ENCODE assay signal across 28 cellular contexts in the genomic region with DNA sequence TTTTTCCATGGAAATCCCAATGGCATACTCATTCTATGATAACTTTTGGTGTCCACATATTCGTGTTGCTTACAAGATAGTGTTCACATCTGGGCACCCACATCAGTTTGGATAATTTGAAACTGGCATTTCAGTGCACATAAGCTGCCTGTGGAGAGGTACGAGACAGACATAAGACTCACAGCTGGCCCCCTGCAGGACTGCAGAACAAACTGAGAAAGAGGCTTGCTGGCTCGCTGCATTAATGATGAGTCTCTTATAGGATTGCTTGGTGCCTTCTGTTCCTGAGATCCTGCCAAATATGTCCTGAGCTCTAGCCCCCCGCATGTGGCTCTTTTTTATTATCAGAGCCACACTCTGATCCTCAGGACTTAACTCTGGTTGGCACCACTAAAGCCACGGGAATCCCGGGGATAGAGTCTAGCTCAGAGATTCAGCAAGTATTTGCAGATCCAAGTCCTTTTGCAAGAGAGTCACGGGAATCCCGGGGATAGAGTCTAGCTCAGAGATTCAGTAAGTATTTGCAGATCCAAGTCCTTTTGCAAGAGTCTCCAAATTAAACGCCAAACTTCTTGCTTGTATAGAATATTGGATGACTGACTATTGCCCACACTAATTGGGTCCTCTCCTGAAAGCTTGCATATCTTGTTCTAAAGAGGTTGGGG. TPM values are rescaled to one million over a fixed set of nuclear protein-coding genes. Genes with fewer than 3 reads are reported as not detected.
"Had no signal": no experiment of that assay in that cellular context is flagged by ENCODE, and none has a peak within 500 bp of the region (broad histone marks: within the 10 kb centered on the region; RNA-seq: fewer than 3 reads in every experiment).

No MANE protein-coding gene starts in this region.

- H3K9me3 ChIP-seq: body of pancreas, neutrophil, ovary, prostate gland, right atrium auricular region, thyroid gland, upper lobe of right lung had no signal

- H3K4me3 Mint-ChIP-seq: activated CD4-positive, alpha-beta T cell treated with anti-CD3 and anti-CD28 coated beads, Interleukin-2, amount 10 ng/mL, durations not matched to agents 7 days and 5 days; activated CD8-positive, alpha-beta memory T cell treated with anti-CD3 and anti-CD28 coated beads, Interleukin-2, amount 10 ng/mL, durations not matched to agents 7 days and 5 days; activated CD8-positive, alpha-beta T cell treated with anti-CD3 and anti-CD28 coated beads for 36 hours; activated naive CD8-positive, alpha-beta T cell treated with anti-CD3 and anti-CD28 coated beads, Interleukin-2, amount 50 U/mL, for 24 hours; activated T-helper 1 cell treated with anti-CD3 and anti-CD28 coated beads, Interleukin-12 subunit alpha, Interleukin-12 subunit beta, Interleukin-2, Interleukin-4 antibody, amounts not matched to agents 30 ng/mL and 10 ng/mL and 1 ng/mL, durations not matched to agents 14 hours and 24 hours and 36 hours; natural killer cell treated with Interleukin-12 subunit alpha and Interleukin-12 subunit beta and Interleukin-15 and Interleukin-18, amount 100 ng/mL, for 72 hours; T-helper 2 cell treated with Interferon-gamma antibody and Interleukin-4, amounts not matched to agents 5 μg/mL and 100 μg/mL, for 36 hours had no signal

- DNase-seq: activated CD4-positive, alpha-beta T cell treated with anti-CD3 and anti-CD28 coated beads, Interleukin-2, amount 10 ng/mL, durations not matched to agents 7 days and 5 days; activated CD4-positive, CD25-positive, alpha-beta regulatory T cell treated with anti-CD3 and anti-CD28 coated beads, Interleukin-2, amount 50 U/mL, for 72 hours; activated CD8-positive, alpha-beta memory T cell treated with anti-CD3 and anti-CD28 coated beads, Interleukin-2, amount 10 ng/mL, durations not matched to agents 7 days and 5 days; activated CD8-positive, alpha-beta T cell treated with anti-CD3 and anti-CD28 coated beads for 36 hours; activated gamma-delta T cell; activated naive CD4-positive, alpha-beta T cell treated with anti-CD3 and anti-CD28 coated beads, Interleukin-2, amount 50 U/mL, for 16 hours; activated naive CD8-positive, alpha-beta T cell treated with anti-CD3 and anti-CD28 coated beads, Interleukin-2, amount 50 U/mL, for 24 hours; body of pancreas; cortex of kidney; foreskin melanocyte; left ventricle myocardium superior; mammary epithelial cell; midbrain; ovary; stimulated activated CD4-positive, alpha-beta T cell treated with anti-CD3 and anti-CD28 coated beads, Interleukin-12 subunit alpha, Interleukin-12 subunit beta, amount 100 ng/mL, for 4 hours; stimulated activated CD4-positive, alpha-beta T cell treated with anti-CD3 and anti-CD28 coated beads, Interleukin-4, amount 100 ng/mL, for 4 hours; stimulated activated naive CD8-positive, alpha-beta T cell treated with anti-CD3 and anti-CD28 coated beads, Interleukin-15, Interleukin-2, amounts not matched to agents 100 U/mL and 50 U/mL, for 24 hours; thyroid gland; upper lobe of right lung had no signal

- H3K27ac Mint-ChIP-seq: activated CD4-positive, alpha-beta T cell treated with anti-CD3 and anti-CD28 coated beads, Interleukin-2, amount 10 ng/mL, durations not matched to agents 7 days and 5 days; activated CD8-positive, alpha-beta memory T cell treated with anti-CD3 and anti-CD28 coated beads, Interleukin-2, amount 10 ng/mL, durations not matched to agents 7 days and 5 days; activated CD8-positive, alpha-beta T cell treated with anti-CD3 and anti-CD28 coated beads for 36 hours; activated naive CD8-positive, alpha-beta T cell treated with anti-CD3 and anti-CD28 coated beads, Interleukin-2, amount 50 U/mL, for 24 hours; activated T-helper 1 cell treated with anti-CD3 and anti-CD28 coated beads, Interleukin-12 subunit alpha, Interleukin-12 subunit beta, Interleukin-2, Interleukin-4 antibody, amounts not matched to agents 30 ng/mL and 10 ng/mL and 1 ng/mL, durations not matched to agents 14 hours and 24 hours and 36 hours; natural killer cell treated with Interleukin-12 subunit alpha and Interleukin-12 subunit beta and Interleukin-15 and Interleukin-18, amount 100 ng/mL, for 72 hours; T-helper 2 cell treated with Interferon-gamma antibody and Interleukin-4, amounts not matched to agents 5 μg/mL and 100 μg/mL, for 36 hours had no signal

- H3K27ac ChIP-seq: body of pancreas, cardiac muscle cell, neutrophil, ovary, prostate gland, right atrium auricular region, thyroid gland, upper lobe of right lung, VCaP had no signal

- FAIRE-seq: endometrium had no signal

- H3K4me1 Mint-ChIP-seq: activated CD4-positive, alpha-beta T cell treated with anti-CD3 and anti-CD28 coated beads, Interleukin-2, amount 10 ng/mL, durations not matched to agents 7 days and 5 days; activated CD8-positive, alpha-beta memory T cell treated with anti-CD3 and anti-CD28 coated beads, Interleukin-2, amount 10 ng/mL, durations not matched to agents 7 days and 5 days; activated naive CD8-positive, alpha-beta T cell treated with anti-CD3 and anti-CD28 coated beads, Interleukin-2, amount 50 U/mL, for 24 hours had no signal

- H3K36me3 Mint-ChIP-seq: activated CD8-positive, alpha-beta memory T cell treated with anti-CD3 and anti-CD28 coated beads, Interleukin-2, amount 10 ng/mL, durations not matched to agents 7 days and 5 days; natural killer cell treated with Interleukin-12 subunit alpha and Interleukin-12 subunit beta and Interleukin-15 and Interleukin-18, amount 100 ng/mL, for 72 hours had no signal

- ATAC-seq: activated CD8-positive, alpha-beta memory T cell treated with anti-CD3 and anti-CD28 coated beads, Interleukin-2, amount 10 ng/mL, durations not matched to agents 7 days and 5 days; activated CD8-positive, alpha-beta T cell treated with anti-CD3 and anti-CD28 coated beads for 36 hours; activated naive CD8-positive, alpha-beta T cell treated with anti-CD3 and anti-CD28 coated beads, Interleukin-2, amount 50 U/mL, for 24 hours; body of pancreas; left ventricle myocardium superior; natural killer cell treated with Interleukin-12 subunit alpha and Interleukin-12 subunit beta and Interleukin-15 and Interleukin-18, amount 100 ng/mL, for 72 hours; stimulated activated naive CD8-positive, alpha-beta T cell treated with anti-CD3 and anti-CD28 coated beads, Interleukin-15, Interleukin-2, amounts not matched to agents 100 U/mL and 50 U/mL, for 24 hours; upper lobe of right lung had no signal

- H3K9me3 Mint-ChIP-seq: activated CD4-positive, alpha-beta T cell treated with anti-CD3 and anti-CD28 coated beads, Interleukin-2, amount 10 ng/mL, durations not matched to agents 7 days and 5 days; activated CD8-positive, alpha-beta T cell treated with anti-CD3 and anti-CD28 coated beads for 36 hours; activated naive CD8-positive, alpha-beta T cell treated with anti-CD3 and anti-CD28 coated beads, Interleukin-2, amount 50 U/mL, for 24 hours; activated T-helper 1 cell treated with anti-CD3 and anti-CD28 coated beads, Interleukin-12 subunit alpha, Interleukin-12 subunit beta, Interleukin-2, Interleukin-4 antibody, amounts not matched to agents 30 ng/mL and 10 ng/mL and 1 ng/mL, durations not matched to agents 14 hours and 24 hours and 36 hours; natural killer cell treated with Interleukin-12 subunit alpha and Interleukin-12 subunit beta and Interleukin-15 and Interleukin-18, amount 100 ng/mL, for 72 hours; T-helper 2 cell treated with Interferon-gamma antibody and Interleukin-4, amounts not matched to agents 5 μg/mL and 100 μg/mL, for 36 hours had no signal

- H3K36me3 ChIP-seq: cardiac muscle cell, neutrophil, ovary, prostate gland, right atrium auricular region, thyroid gland, upper lobe of right lung had no signal

- H3K4me1 ChIP-seq: body of pancreas, prostate gland, right atrium auricular region, thyroid gland, upper lobe of right lung had no signal

- H3K27me3 ChIP-seq: body of pancreas, cardiac muscle cell, ovary, right atrium auricular region, thyroid gland, upper lobe of right lung had no signal

- H3K4me3 ChIP-seq: body of pancreas, cardiac muscle cell, ovary, prostate gland, right atrium auricular region, thyroid gland, upper lobe of right lung had no signal

RNA-seq across cellular contexts. Expression of gene JCAD, which starts 34.0 kb away (rescaled TPM):
- total RNA-seq: activated CD8-positive, alpha-beta T cell treated with anti-CD3 and anti-CD28 coated beads for 36 hours had no signal
